ENCODE assay signal across 9 cellular contexts in genomic region chr7:41977165-41977651, GRCh38.
DNase-seq lines count a peak whose midpoint lies in the region; ATAC-seq and TF ChIP-seq lines count a peak whose summit lies in the region.
"Had no signal": no experiment of that assay in that cellular context is flagged by ENCODE, and none has a peak within 500 bp of the region (broad histone marks: within the 10 kb centered on the region; RNA-seq: fewer than 3 reads in every experiment).

No MANE protein-coding gene starts in this region.

- no peaks in the 10 kb centered on the region for H3K27me3 ChIP-seq in GM23248 (replicated peaks; ENCODE audit: insufficient read depth)
- no peaks in the 10 kb centered on the region for H3K27me3 ChIP-seq in RWPE2 (ENCODE audit: insufficient read depth, poor library complexity, severe bottlenecking)

- H3K4me2 ChIP-seq in GM23248 (ENCODE audit: unreplicated experiment) = no peak overlapping the region

- TF ChIP-seq CTCF in RWPE2 (IDR thresholded peaks at IDR 0.05; ENCODE audit: poor library complexity, severe bottlenecking) (peak; percentile 86), fibroblast of pulmonary artery (IDR thresholded peaks at IDR 0.05; ENCODE audit: low read length, missing control alignments) (peak; percentile 88), osteocyte (IDR thresholded peaks at IDR 0.05) (peak; percentile 80)

- peak; percentile 36; the same call in 1 of the 3 replicates for ATAC-seq in RWPE2 (ENCODE audit: low read depth)
- no peak for ATAC-seq in GM18520 (IDR thresholded peaks at IDR 0.05; ENCODE audit: unreplicated experiment)
- ATAC-seq in HG03457 (IDR thresholded peaks at IDR 0.05; ENCODE audit: unreplicated experiment) = no peak

- H3K36me3 ChIP-seq in GM23248 (ENCODE audit: low read depth) (no peaks in the 10 kb centered on the region), RWPE2 (ENCODE audit: low read depth) (peaks cover 35% of the 10 kb centered on the region)

- H3K27ac ChIP-seq in GM23248 (no peak overlapping the region), RWPE2 (ENCODE audit: poor library complexity, severe bottlenecking) (no peak overlapping the region)

- H3K4me3 Mint-ChIP-seq in osteocyte (ENCODE audit: unreplicated experiment) = no peak overlapping the region
- H3K4me3 Mint-ChIP-seq: central memory CD8-positive, alpha-beta T cell had no signal

- H3K27ac Mint-ChIP-seq in osteocyte (ENCODE audit: unreplicated experiment) = no peak overlapping the region

- no peaks in the 10 kb centered on the region for H4K20me1 ChIP-seq in GM23248 (ENCODE audit: insufficient read depth)

- DNase-seq in A172 (ENCODE audit: low spot score) = peak; percentile 64
- DNase-seq in GM23248 = peak; percentile 73
- DNase-seq in RWPE2 (ENCODE audit: low spot score) = no peak
- DNase-seq in fibroblast of pulmonary artery (ENCODE audit: low read depth) = peak; percentile 81
- DNase-seq in osteocyte (ENCODE audit: extremely low spot score, unreplicated experiment) = no peak
- no peak for DNase-seq in T-helper 1 cell

- H3K9me3 ChIP-seq in GM23248 (ENCODE audit: low read depth) = no peaks in the 10 kb centered on the region
- H3K9me3 ChIP-seq in RWPE2 (ENCODE audit: severe bottlenecking) = no peaks in the 10 kb centered on the region

- no peak overlapping the region for H3K9ac ChIP-seq in GM23248

- H3K4me1 ChIP-seq in GM23248 (ENCODE audit: insufficient read depth) (peaks cover 26% of the 10 kb centered on the region), RWPE2 (ENCODE audit: insufficient read depth, poor library complexity, severe bottlenecking) (no peaks in the 10 kb centered on the region)

- no peaks in the 10 kb centered on the region for H3K27me3 Mint-ChIP-seq in osteocyte (ENCODE audit: unreplicated experiment)

- 50 to 52% methylated on average over 9 of the region's 9 CpGs for WGBS in GM23248 (ENCODE audit: low coverage in 1 of 2, low lambda C conversion rate in 2 of 2, missing lambda C conversion rate in 2 of 2), 2 experiments

- no peaks in the 10 kb centered on the region for H3K79me2 ChIP-seq in GM23248 (ENCODE audit: insufficient read depth)

- no peak overlapping the region for H2AFZ ChIP-seq in GM23248

- in situ Hi-C loops in GM23248 (cut with MboI) = no loop called here

- peaks cover 31% of the 10 kb centered on the region for H3K36me3 Mint-ChIP-seq in osteocyte (ENCODE audit: unreplicated experiment)

- H3K9me2 ChIP-seq in GM23248 (ENCODE audit: insufficient read depth) = no peaks in the 10 kb centered on the region

- peaks cover 30% of the 10 kb centered on the region for H3K4me1 Mint-ChIP-seq in osteocyte (ENCODE audit: unreplicated experiment)
- H3K4me1 Mint-ChIP-seq: central memory CD8-positive, alpha-beta T cell had no signal

- H3K9me3 Mint-ChIP-seq in osteocyte (ENCODE audit: unreplicated experiment) = no peaks in the 10 kb centered on the region
- H3K9me3 Mint-ChIP-seq: central memory CD8-positive, alpha-beta T cell had no signal

- H3K4me3 ChIP-seq in GM23248 (no peak overlapping the region), RWPE2 (ENCODE audit: severe bottlenecking) (no peak overlapping the region), fibroblast of pulmonary artery (replicated peaks; ENCODE audit: low read depth, low read length) (no peak overlapping the region)

- H3F3A ChIP-seq in GM23248 (ENCODE audit: insufficient read depth) = peaks cover 14% of the 10 kb centered on the region

Comparison
In these comparisons a context has a peak if more than half of its experiments do, and no peak if none do; other contexts are left out.
1. DNase-seq: peak in A172 (single experiment), GM23248 (single experiment) and fibroblast of pulmonary artery (single experiment); none in RWPE2 (single experiment), osteocyte (single experiment) and T-helper 1 cell (0 of 5).
2. Peak in every context shown above with its lines, with median percentiles within 50 percentile points of each other: CTCF ChIP-seq.